ENCODE assay signal across 1 cellular context in genomic region chr14:38873923-38874612, GRCh38.
TF ChIP-seq lines count a peak whose summit lies in the region.

No MANE protein-coding gene starts in this region.

TF ChIP-seq in HepG2, 621 proteins besides CTCF, POLR2A, EP300 and RAD21 (continued from another document):
- TF ChIP-seq ZNF616 (CRISPR knock-in tag; IDR thresholded peaks at IDR 0.05; ENCODE audit: low read depth) (no peak), ZNF282 (IDR thresholded peaks at IDR 0.05; ENCODE audit: partially characterized antibody) (no peak), KDM3A (CRISPR knock-in tag; IDR thresholded peaks at IDR 0.05; ENCODE audit: low read depth) (no peak), IKZF1 (IDR thresholded peaks at IDR 0.05) (no peak), EED (CRISPR knock-in tag; IDR thresholded peaks at IDR 0.05) (no peak), MAFF (IDR thresholded peaks at IDR 0.05; ENCODE audit: low read depth, low read length) (peak; percentile 86), PAXIP1 (CRISPR knock-in tag; conservative IDR thresholded peaks at IDR 0.05) (no peak), JUND (CRISPR knock-in tag; IDR thresholded peaks at IDR 0.05) (no peak)
